Comparison of ENCODE assay signal across 8 cellular contexts in genomic region chr14:61569783-61570182, GRCh38.
DNase-seq lines count a peak whose midpoint lies in the region; ATAC-seq, FAIRE-seq and TF ChIP-seq lines count a peak whose summit lies in the region.

No MANE protein-coding gene starts in this region.

- in situ Hi-C loops in HepG2 (cut with HindIII; ENCODE audit: extremely low pct_ligation_motif_present, low pct_unique_long_range_greater_than_20kb), result no loop called here

- H2AFZ ChIP-seq in HepG2 (ENCODE audit: low read length), result no peak overlapping the region

- DNase-seq in CD8-positive, alpha-beta memory T cell, result peak in 2 of 5 donors; percentile 28 to 70
- DNase-seq in NOMO-1 (lab: John Stamatoyannopoulos, UW; ENCODE audit: unreplicated experiment in 2 of 2) (peak; percentile 95 to 99), adipocyte (ENCODE audit: low read depth) (peak; percentile 83), HepG2 (ENCODE audit: low spot score) (peak; percentile 60), putamen (ENCODE audit: low spot score) (no peak), testis (no peak)

- H3K9me3 ChIP-seq in CD8-positive, alpha-beta memory T cell (ENCODE audit: low read length), result no peaks in the 10 kb centered on the region
- no peaks in the 10 kb centered on the region for H3K9me3 ChIP-seq in adipocyte (ENCODE audit: control insufficient read depth, low read length)
- no peaks in the 10 kb centered on the region for H3K9me3 ChIP-seq in HepG2 (ENCODE audit: low read length)
- no peaks in the 10 kb centered on the region for H3K9me3 ChIP-seq in testis

- H3K4me3 Mint-ChIP-seq in CD8-positive, alpha-beta memory T cell, result peak overlapping the region in 5 of 7 donors; percentile 4 to 30 (median 20)

- CTCF ChIA-PET in CD8-positive, alpha-beta memory T cell (lab: Charles Lee), result no interaction called here
- CTCF ChIA-PET in HepG2 (lab: Yijun Ruan, JAX; ENCODE audit: low intra/inter-chr PET ratio, low total read pairs), result no interaction called here

- H3K27me3 Mint-ChIP-seq in CD8-positive, alpha-beta memory T cell, result peaks cover 0 to 9% of the 10 kb centered on the region in 2 donors

- H3K36me3 Mint-ChIP-seq in CD8-positive, alpha-beta memory T cell, result peaks cover 0 to 6% (median 4%) of the 10 kb centered on the region in 3 donors

- no peaks in the 10 kb centered on the region for H4K20me1 ChIP-seq in HepG2 (ENCODE audit: insufficient read depth, low read length)

- H3K4me1 ChIP-seq in CD8-positive, alpha-beta memory T cell (ENCODE audit: insufficient read depth, low read length), result peaks cover 44% of the 10 kb centered on the region
- peaks cover 94% of the 10 kb centered on the region for H3K4me1 ChIP-seq in adipocyte (ENCODE audit: control insufficient read depth, insufficient read depth, low read length)
- H3K4me1 ChIP-seq in HepG2 (ENCODE audit: insufficient read depth, low read length), result peaks cover 77% of the 10 kb centered on the region
- H3K4me1 ChIP-seq in testis, result peaks cover 32% of the 10 kb centered on the region

- no peaks in the 10 kb centered on the region for H3K27me3 ChIP-seq in CD8-positive, alpha-beta memory T cell (ENCODE audit: insufficient read depth, low read length, poor library complexity, severe bottlenecking)
- H3K27me3 ChIP-seq in adipocyte (replicated peaks; ENCODE audit: control insufficient read depth, insufficient read depth, low read length) (no peaks in the 10 kb centered on the region), HepG2 (ENCODE audit: control insufficient read depth in 1 of 2, insufficient read depth in 2 of 2, low read length in 2 of 2) (no peaks in the 10 kb centered on the region), testis (no peaks in the 10 kb centered on the region)

- H3K4me1 Mint-ChIP-seq in CD8-positive, alpha-beta memory T cell, result peaks cover 23 to 31% (median 27%) of the 10 kb centered on the region in 3 donors

- no peak for TF ChIP-seq RAD21 in HepG2 (CRISPR knock-in tag; IDR thresholded peaks at IDR 0.05)

- H3K9ac ChIP-seq in adipocyte (ENCODE audit: low read length) (peak overlapping the region; percentile 80), HepG2 (ENCODE audit: insufficient read depth, low read depth, low read length) (no peak overlapping the region)

- intact Hi-C loops in HepG2 (cut with micrococcal nuclease; ENCODE audit: unreplicated experiment), result no loop called here
- intact Hi-C loops in testis (cut with DNase I; ENCODE audit: low total_unique reads), result no loop called here

- H3K79me2 ChIP-seq in HepG2 (ENCODE audit: insufficient read depth, low read length), result no peaks in the 10 kb centered on the region

- BruUV-seq in HepG2 (replicated peaks; lab: Mats Ljungman, UMichigan), result no TSS peak

- H3K9me3 Mint-ChIP-seq in CD8-positive, alpha-beta memory T cell, result no peaks in the 10 kb centered on the region

- TF ChIP-seq POLR2A in HepG2 (IDR thresholded peaks at IDR 0.05; ENCODE audit: insufficient read depth in 1 of 2, low read depth in 2 of 2, low read length in 2 of 2) (no peak), testis (IDR thresholded peaks at IDR 0.05) (no peak)

- H3K27ac ChIP-seq in CD8-positive, alpha-beta memory T cell (ENCODE audit: low read depth, low read length), result no peak overlapping the region
- H3K27ac ChIP-seq in HepG2 (ENCODE audit: extremely low read length, insufficient read depth, low read length) (no peak overlapping the region), testis (no peak overlapping the region)

- 40% methylated on average over 6 of the region's 6 CpGs for WGBS in HepG2 (ENCODE audit: low lambda C conversion rate)
- WGBS in testis, 2 donors, result 80 to 86% methylated on average over 6 of the region's 6 CpGs

- no peaks in the 10 kb centered on the region for H3K36me3 ChIP-seq in CD8-positive, alpha-beta memory T cell (ENCODE audit: insufficient read depth, low read length)
- H3K36me3 ChIP-seq in adipocyte (ENCODE audit: control insufficient read depth, insufficient read depth, low read length, severe bottlenecking), result no peaks in the 10 kb centered on the region
- no peaks in the 10 kb centered on the region for H3K36me3 ChIP-seq in HepG2 (replicated peaks in 1 of 2; ENCODE audit: control insufficient read depth in 1 of 2, insufficient read depth in 2 of 2, low read length in 2 of 2)
- H3K36me3 ChIP-seq in testis (ENCODE audit: low read depth, missing control alignments), result no peaks in the 10 kb centered on the region

- H3K27ac Mint-ChIP-seq in CD8-positive, alpha-beta memory T cell, result no peak overlapping the region

- POLR2A ChIA-PET in CD8-positive, alpha-beta memory T cell (lab: Charles Lee), result no interaction called here
- POLR2A ChIA-PET in HepG2 (lab: Yijun Ruan, JAX), result interaction anchor here (0.6 to 3.2 kb wide), 5 partner anchors 8 to 192 kb away, joined by 3 to 17 read pairs (median 6); partner anchors contain the start of gene SNAPC1

- TF ChIP-seq CTCF in HepG2 (CRISPR knock-in tag; IDR thresholded peaks at IDR 0.05), result no peak
- TF ChIP-seq CTCF in testis (IDR thresholded peaks at IDR 0.05), result no peak

- no peak for FAIRE-seq in HepG2 (lab: Jason Lieb, UNC)

- H3K4me2 ChIP-seq in HepG2 (ENCODE audit: low read depth, low read length), result peak overlapping the region; percentile 38

- ATAC-seq in HepG2 (no peak), HG03442 (IDR thresholded peaks at IDR 0.05; ENCODE audit: unreplicated experiment) (no peak), HG03139 (IDR thresholded peaks at IDR 0.05; ENCODE audit: unreplicated experiment) (no peak)

- no peak overlapping the region for H3K4me3 ChIP-seq in CD8-positive, alpha-beta memory T cell (ENCODE audit: low read length)
- H3K4me3 ChIP-seq in adipocyte (ENCODE audit: low read length), result peak overlapping the region; percentile 65
- H3K4me3 ChIP-seq in HepG2 (replicated peaks in 1 of 3; ENCODE audit: insufficient read depth in 1 of 3, low read depth in 2 of 3, low read length in 3 of 3), result no peak overlapping the region
- H3K4me3 ChIP-seq in testis, result no peak overlapping the region

- TF ChIP-seq EP300 in HepG2 (IDR thresholded peaks at IDR 0.05; ENCODE audit: low read depth in 2 of 2, low read length in 2 of 2), result no peak
- TF ChIP-seq EP300 in HepG2 (CRISPR knock-in tag; IDR thresholded peaks at IDR 0.05; ENCODE audit: borderline replicate concordance), result no peak

TF ChIP-seq in HepG2, 621 proteins besides CTCF, POLR2A, EP300 and RAD21 (continues in another document):
- TF ChIP-seq CEBPB (IDR thresholded peaks at IDR 0.05; ENCODE audit: borderline replicate concordance, low read depth, low read length) (peak; percentile 74; the same call in 1 of the 2 replicates), ZBTB34 (CRISPR knock-in tag; IDR thresholded peaks at IDR 0.05) (no peak), ZHX1 (CRISPR knock-in tag; IDR thresholded peaks at IDR 0.05; ENCODE audit: low read depth) (no peak), SIX1 (CRISPR knock-in tag; IDR thresholded peaks at IDR 0.05; ENCODE audit: borderline replicate concordance) (no peak), PHF8 (CRISPR knock-in tag; IDR thresholded peaks at IDR 0.05) (no peak), ZNF446 (CRISPR knock-in tag; IDR thresholded peaks at IDR 0.05) (no peak), ZNF530 (CRISPR knock-in tag; IDR thresholded peaks at IDR 0.05; ENCODE audit: low read depth) (no peak), ZNF790 (CRISPR knock-in tag; IDR thresholded peaks at IDR 0.05; ENCODE audit: borderline replicate concordance) (no peak), KLF13 (CRISPR knock-in tag; IDR thresholded peaks at IDR 0.05) (no peak), SOX13 (IDR thresholded peaks at IDR 0.05) (no peak), SOX13 (CRISPR knock-in tag; conservative IDR thresholded peaks at IDR 0.05 in 1 of 2, IDR thresholded peaks at IDR 0.05 in 1 of 2) (peak in 1 of 2 experiments; percentile 50; a peak in 1 of 4 replicates), ZNF260 (CRISPR knock-in tag; IDR thresholded peaks at IDR 0.05; ENCODE audit: borderline replicate concordance, low read depth) (no peak), IRF2 (CRISPR knock-in tag; IDR thresholded peaks at IDR 0.05) (no peak), ZNF205 (CRISPR knock-in tag; IDR thresholded peaks at IDR 0.05) (peak; percentile 92), ZNF251 (CRISPR knock-in tag; IDR thresholded peaks at IDR 0.05) (no peak), KDM4B (CRISPR knock-in tag; IDR thresholded peaks at IDR 0.05) (no peak), ZFYVE20 (CRISPR knock-in tag; IDR thresholded peaks at IDR 0.05; ENCODE audit: borderline replicate concordance, low read depth) (no peak), ZNF441 (CRISPR knock-in tag; IDR thresholded peaks at IDR 0.05; ENCODE audit: borderline replicate concordance) (no peak), SOX5 (CRISPR knock-in tag; IDR thresholded peaks at IDR 0.05; ENCODE audit: borderline replicate concordance) (peak; percentile 21; the same call in 1 of the 2 replicates)

Comparison
In these comparisons a context has a peak if more than half of its experiments do, and no peak if none do; other contexts are left out.
1. DNase-seq: peak in NOMO-1 (2 of 2), adipocyte (single experiment) and HepG2 (single experiment); none in putamen (single experiment) and testis (single experiment).